ENCODE assay signal across 18 cellular contexts in genomic region chr19:42315024-42315423, GRCh38. TPM values are rescaled to one million over a fixed set of nuclear protein-coding genes. Genes with fewer than 3 reads are reported as not detected.
A peak's percentile ranks its signal among the peaks of the same experiment; 100 is the strongest.
DNase-seq lines count a peak whose midpoint lies in the region; ATAC-seq, FAIRE-seq and TF ChIP-seq lines count a peak whose summit lies in the region.
"Had no signal": no experiment of that assay in that cellular context is flagged by ENCODE, and none has a peak within 500 bp of the region (broad histone marks: within the 10 kb centered on the region; RNA-seq: fewer than 3 reads in every experiment).

No MANE protein-coding gene starts in this region.

- H3K18ac ChIP-seq in H1 (ENCODE audit: extremely low read depth, low read length), result no peak overlapping the region

- H3K14ac ChIP-seq in H1 (ENCODE audit: insufficient read length), result no peak overlapping the region

- no peak overlapping the region for H3K9ac ChIP-seq in H1 (replicated peaks in 1 of 4; ENCODE audit: extremely low read depth in 1 of 4, low read depth in 3 of 4, low read length in 3 of 4)

- no peak for ATAC-seq in activated naive CD8-positive, alpha-beta T cell treated with anti-CD3 and anti-CD28 coated beads, Interleukin-2, amount 50 U/mL, for 24 hours
- ATAC-seq: HepG2 had no signal

- no peaks in the 10 kb centered on the region for H3K79me2 ChIP-seq in H1 (ENCODE audit: control insufficient read depth in 1 of 2, insufficient read depth in 2 of 2, low read length in 2 of 2)

- no peak overlapping the region for H4K91ac ChIP-seq in H1 (replicated peaks; ENCODE audit: insufficient read length, low read length)

- H3K4me1 ChIP-seq in H1 (replicated peaks in 1 of 4; ENCODE audit: control insufficient read depth in 3 of 4, insufficient read depth in 4 of 4, low read length in 3 of 4), result peaks cover 0 to 6% (median 2%) of the 10 kb centered on the region in 4 experiments; a peak in 2 of 7 replicates

- no peak overlapping the region for H3K27ac ChIP-seq in H1 (ENCODE audit: low read depth, low read length)
- H3K27ac ChIP-seq: 22Rv1, A549, C4-2B had no signal

- H3K9me3 Mint-ChIP-seq in activated naive CD8-positive, alpha-beta T cell (ENCODE audit: low read depth), result no peaks in the 10 kb centered on the region
- H3K9me3 Mint-ChIP-seq in activated naive CD8-positive, alpha-beta T cell treated with anti-CD3 and anti-CD28 coated beads, Interleukin-2, amount 50 U/mL, for 24 hours, result no peaks in the 10 kb centered on the region
- H3K9me3 Mint-ChIP-seq in neural crest cell (no peaks in the 10 kb centered on the region), progenitor cell of endocrine pancreas (ENCODE audit: low read depth) (no peaks in the 10 kb centered on the region)
- H3K9me3 Mint-ChIP-seq: H9 had no signal

- no peak overlapping the region for H2BK120ac ChIP-seq in H1 (replicated peaks; ENCODE audit: low read depth, low read length)

- 0 out of 2 replicates have a peak overlapping the region, but pooled peaks have one; percentile 35 for H2BK5ac ChIP-seq in H1 (ENCODE audit: low read depth, low read length)

- peak overlapping the region; percentile 18; the same call in 1 of the 2 replicates for H2BK20ac ChIP-seq in H1 (ENCODE audit: low read length)

- no peak overlapping the region for H3K27ac Mint-ChIP-seq in activated naive CD8-positive, alpha-beta T cell
- H3K27ac Mint-ChIP-seq in activated naive CD8-positive, alpha-beta T cell treated with anti-CD3 and anti-CD28 coated beads, Interleukin-2, amount 50 U/mL, for 24 hours, result no peak overlapping the region
- H3K27ac Mint-ChIP-seq in neural crest cell (ENCODE audit: unreplicated experiment), result no peak overlapping the region
- H3K27ac Mint-ChIP-seq in progenitor cell of endocrine pancreas, result no peak overlapping the region
- H3K27ac Mint-ChIP-seq: CD4-positive, alpha-beta memory T cell; H9 had no signal

- H3K79me1 ChIP-seq in H1 (ENCODE audit: low read depth, low read length), result no peaks in the 10 kb centered on the region

- no peak overlapping the region for H2AK5ac ChIP-seq in H1 (ENCODE audit: low read depth, low read length)

- H3K36me3 ChIP-seq in H1 (ENCODE audit: control insufficient read depth in 2 of 4, insufficient read depth in 4 of 4, low read length in 3 of 4), result no peaks in the 10 kb centered on the region

- H3K9me3 ChIP-seq in H1 (ENCODE audit: insufficient read depth in 2 of 2, low read depth in 1 of 2, low read length in 1 of 2), result no peaks in the 10 kb centered on the region
- H3K9me3 ChIP-seq: A549 had no signal

- FAIRE-seq in H1 (lab: Jason Lieb, UNC), result no peak
- FAIRE-seq: A549, HepG2 had no signal

- H2AFZ ChIP-seq in H1 (ENCODE audit: low read length), result no peak overlapping the region

- H3K4ac ChIP-seq in H1 (replicated peaks; ENCODE audit: insufficient read length, low read depth, low read length), result no peak overlapping the region

- H4K8ac ChIP-seq in H1 (ENCODE audit: extremely low read depth, insufficient read depth, low read length), result no peak overlapping the region

- peaks cover 13% of the 10 kb centered on the region for H3K27me3 Mint-ChIP-seq in activated naive CD8-positive, alpha-beta T cell
- peaks cover 36% of the 10 kb centered on the region for H3K27me3 Mint-ChIP-seq in activated naive CD8-positive, alpha-beta T cell treated with anti-CD3 and anti-CD28 coated beads, Interleukin-2, amount 50 U/mL, for 24 hours
- peaks cover 22% of the 10 kb centered on the region for H3K27me3 Mint-ChIP-seq in neural crest cell (ENCODE audit: low read depth)
- H3K27me3 Mint-ChIP-seq in progenitor cell of endocrine pancreas, result peaks cover 58% of the 10 kb centered on the region

- peak overlapping the region; percentile 51 for H3K4me3 Mint-ChIP-seq in activated naive CD8-positive, alpha-beta T cell
- no peak overlapping the region for H3K4me3 Mint-ChIP-seq in activated naive CD8-positive, alpha-beta T cell treated with anti-CD3 and anti-CD28 coated beads, Interleukin-2, amount 50 U/mL, for 24 hours
- H3K4me3 Mint-ChIP-seq in neural crest cell, result peak overlapping the region; percentile 53
- H3K4me3 Mint-ChIP-seq in progenitor cell of endocrine pancreas (ENCODE audit: low read depth), result no peak overlapping the region

- peaks cover 0 to 20% (median 11%) of the 10 kb centered on the region in 4 experiments; a peak in 5 of 7 replicates for H3K27me3 ChIP-seq in H1 (replicated peaks in 1 of 4; ENCODE audit: control insufficient read depth in 3 of 4, extremely low read depth in 1 of 4, insufficient read depth in 3 of 4, low read length in 3 of 4)

- no peak overlapping the region; a peak in 1 of 4 replicates for H3K4me2 ChIP-seq in H1 (ENCODE audit: insufficient read depth in 1 of 2, low read depth in 2 of 2, low read length in 2 of 2)
- H3K4me2 ChIP-seq: A549 had no signal

- no peak overlapping the region for H3K23ac ChIP-seq in H1 (ENCODE audit: insufficient read length)

- no peak overlapping the region for H4K5ac ChIP-seq in H1 (ENCODE audit: insufficient read length, low read depth, low read length)

- no peak for DNase-seq in activated naive CD8-positive, alpha-beta T cell treated with anti-CD3 and anti-CD28 coated beads, Interleukin-2, amount 50 U/mL, for 24 hours
- DNase-seq in H1 (ENCODE audit: low read depth in 1 of 2, low spot score in 2 of 2) (no peak), neural crest cell (ENCODE audit: low read depth, low spot score) (no peak), ecto neural progenitor cell (ENCODE audit: low spot score) (no peak), progenitor cell of endocrine pancreas (ENCODE audit: low spot score, unreplicated experiment) (no peak), LoVo (ENCODE audit: low spot score) (no peak)
- DNase-seq: AML-193; CD4-positive, alpha-beta memory T cell; DMS153; DMS79; GF-D8; GOT3; H9 had no signal

- no peaks in the 10 kb centered on the region for H4K20me1 ChIP-seq in H1 (replicated peaks in 1 of 2; ENCODE audit: control insufficient read depth in 1 of 2, insufficient read depth in 2 of 2, low read length in 2 of 2)

- no peak for TF ChIP-seq RAD21 in H1 (IDR thresholded peaks at IDR 0.05 in 1 of 2, conservative IDR thresholded peaks at IDR 0.05 in 1 of 2; ENCODE audit: low read depth in 2 of 2, low read length in 2 of 2)

- no peak for TF ChIP-seq CTCF in H1 (IDR thresholded peaks at IDR 0.05; ENCODE audit: control extremely low read depth in 1 of 3, insufficient read depth in 1 of 3, low read depth in 1 of 3, low read length in 3 of 3)
- no peak for TF ChIP-seq CTCF in neural crest cell (conservative IDR thresholded peaks at IDR 0.05)
- no peak for TF ChIP-seq CTCF in progenitor cell of endocrine pancreas (IDR thresholded peaks at IDR 0.05; ENCODE audit: unreplicated experiment)

- H2BK12ac ChIP-seq in H1 (ENCODE audit: low read depth, low read length), result peak overlapping the region; percentile 87; the same call in 1 of the 2 replicates

- peaks cover 6% of the 10 kb centered on the region; the same call in 1 of the 2 replicates for H3K23me2 ChIP-seq in H1 (ENCODE audit: low read depth, low read length)

- 91% methylated on average over 5 of the region's 5 CpGs; no CpG with 5 or more reads in 1 of the 2 experiments for WGBS in H1 (ENCODE audit: extremely low coverage in 1 of 2, insufficient coverage in 1 of 2, insufficient read length in 1 of 2, insufficient replicate concordance in 2 of 2, low coverage in 1 of 2, low lambda C conversion rate in 2 of 2, missing lambda C conversion rate in 1 of 2), 2 experiments

- H3K4me3 ChIP-seq in H1 (ENCODE audit: extremely low read depth in 1 of 4, insufficient read depth in 2 of 4, low read depth in 3 of 4, low read length in 4 of 4), result no peak overlapping the region
- H3K4me3 ChIP-seq: A549 had no signal

- no peak overlapping the region for H3K56ac ChIP-seq in H1 (replicated peaks; ENCODE audit: insufficient read length, low read depth, low read length)

- no peak for TF ChIP-seq POLR2A in H1 (IDR thresholded peaks at IDR 0.05; ENCODE audit: control extremely low read depth in 1 of 2, low read depth in 2 of 2, low read length in 2 of 2)

- H2BK15ac ChIP-seq in H1 (ENCODE audit: low read length), result no peak overlapping the region

- H3K36me3 Mint-ChIP-seq in activated naive CD8-positive, alpha-beta T cell, result no peaks in the 10 kb centered on the region
- no peaks in the 10 kb centered on the region for H3K36me3 Mint-ChIP-seq in activated naive CD8-positive, alpha-beta T cell treated with anti-CD3 and anti-CD28 coated beads, Interleukin-2, amount 50 U/mL, for 24 hours (ENCODE audit: low read depth)
- H3K36me3 Mint-ChIP-seq in neural crest cell (ENCODE audit: low read depth) (no peaks in the 10 kb centered on the region), progenitor cell of endocrine pancreas (ENCODE audit: insufficient read depth) (no peaks in the 10 kb centered on the region)
- H3K36me3 Mint-ChIP-seq: CD4-positive, alpha-beta memory T cell had no signal

- peaks cover 19% of the 10 kb centered on the region for H3K4me1 Mint-ChIP-seq in activated naive CD8-positive, alpha-beta T cell (ENCODE audit: low read depth)
- peaks cover 23% of the 10 kb centered on the region for H3K4me1 Mint-ChIP-seq in activated naive CD8-positive, alpha-beta T cell treated with anti-CD3 and anti-CD28 coated beads, Interleukin-2, amount 50 U/mL, for 24 hours
- H3K4me1 Mint-ChIP-seq in neural crest cell (peaks cover 27% of the 10 kb centered on the region), progenitor cell of endocrine pancreas (ENCODE audit: low read depth) (peaks cover 3% of the 10 kb centered on the region)

- CTCF ChIA-PET in H1 (lab: Charles Lee; ENCODE audit: partially characterized antibody), result interaction anchor here (0.7 to 2.6 kb wide), 4 partner anchors 18 to 106 kb away, joined by 3 to 8 read pairs (median 3); no protein-coding TSS in a partner anchor

- no peak for TF ChIP-seq EP300 in H1 (IDR thresholded peaks at IDR 0.05; ENCODE audit: borderline replicate concordance in 1 of 2, low read depth in 2 of 2, low read length in 2 of 2)

- POLR2A ChIA-PET in H1 (lab: Charles Lee; ENCODE audit: partially characterized antibody), result interaction anchor here (1.1 kb wide), 1 partner anchor 9 kb away, joined by 4 read pairs; no protein-coding TSS in a partner anchor

RNA-seq across cellular contexts. Expression of gene TMEM145, which starts 1.9 kb away (rescaled TPM):
- 4.7 and 5.0 TPM in 2 replicates for total RNA-seq in H1 (2021; fragmentation: NEBNext Ultra II Directional; extraction: Animal tissue kit (Norgen Biotek cat#: 25700))
- polyA plus RNA-seq in H1 (2011; rRNA removed), result 2.3 and 4.5 TPM in 2 replicates
- 2.1 TPM for polyA plus RNA-seq in H1 (2011; cell fraction: cytosol; rRNA removed)
- polyA plus RNA-seq in H1 (2011; cell fraction: nucleus; rRNA removed), result 19.4 TPM
- polyA plus RNA-seq in H1 (2012, experiment 1 of 2), result 7.2 to 10.4 TPM (median 8.4 TPM) in 4 replicates
- polyA plus RNA-seq in H1 (2012, experiment 2 of 2), result 6.6 TPM
- polyA plus RNA-seq in H1 (2013, experiment 1 of 2), result 6.3 TPM
- polyA plus RNA-seq in H1 (2013, experiment 2 of 2), result 5.4 TPM
- 7.5 and 11.1 TPM in 2 replicates for polyA minus RNA-seq in H1 (2011; rRNA and poly(A)+ RNA removed)
- 3.3 TPM for polyA minus RNA-seq in H1 (2011; cell fraction: cytosol; rRNA and poly(A)+ RNA removed)
- 8.0 TPM for polyA minus RNA-seq in H1 (2011; cell fraction: nucleus; rRNA and poly(A)+ RNA removed)
- total RNA-seq in neural crest cell (18.4 and 19.4 TPM in 2 replicates), progenitor cell of endocrine pancreas (1.9 and 2.0 TPM in 2 replicates)
- total RNA-seq: CD4-positive, alpha-beta memory T cell had no signal
- polyA plus RNA-seq: CD4-positive, alpha-beta memory T cell had no signal

RNA-seq across cellular contexts. Expression of gene MEGF8, which starts 10.4 kb away (rescaled TPM):
- total RNA-seq in H1 (2021; fragmentation: NEBNext Ultra II Directional; extraction: Animal tissue kit (Norgen Biotek cat#: 25700)), result 22.3 and 23.7 TPM in 2 replicates
- polyA plus RNA-seq in H1 (2011; rRNA removed), result 13.0 and 22.9 TPM in 2 replicates
- polyA plus RNA-seq in H1 (2011; cell fraction: cytosol; rRNA removed), result 14.4 TPM
- polyA plus RNA-seq in H1 (2011; cell fraction: nucleus; rRNA removed), result 36.3 TPM
- polyA plus RNA-seq in H1 (2012, experiment 1 of 2), result 19.5 to 28.0 TPM (median 24.5 TPM) in 4 replicates
- 17.4 TPM for polyA plus RNA-seq in H1 (2012, experiment 2 of 2)
- 25.0 TPM for polyA plus RNA-seq in H1 (2013, experiment 1 of 2)
- polyA plus RNA-seq in H1 (2013, experiment 2 of 2), result 20.5 TPM
- 12.0 and 12.8 TPM in 2 replicates for polyA minus RNA-seq in H1 (2011; rRNA and poly(A)+ RNA removed)
- 27.8 TPM for polyA minus RNA-seq in H1 (2011; cell fraction: cytosol; rRNA and poly(A)+ RNA removed)
- 24.9 TPM for polyA minus RNA-seq in H1 (2011; cell fraction: nucleus; rRNA and poly(A)+ RNA removed)
- 38.0 and 39.2 TPM in 2 replicates for total RNA-seq in neural crest cell
- 51.9 and 61.7 TPM in 2 replicates for total RNA-seq in progenitor cell of endocrine pancreas

RNA-seq across cellular contexts. Expression of gene PAFAH1B3, which starts 12.6 kb away (rescaled TPM):
- 124 and 132 TPM in 2 replicates for total RNA-seq in H1 (2021; fragmentation: NEBNext Ultra II Directional; extraction: Animal tissue kit (Norgen Biotek cat#: 25700))
- 248 and 294 TPM in 2 replicates for polyA plus RNA-seq in H1 (2011; rRNA removed)
- polyA plus RNA-seq in H1 (2011; cell fraction: cytosol; rRNA removed), result 171 TPM
- polyA plus RNA-seq in H1 (2011; cell fraction: nucleus; rRNA removed), result 201 TPM
- 95.5 to 156 TPM (median 148 TPM) in 4 replicates for polyA plus RNA-seq in H1 (2012, experiment 1 of 2)
- 202 TPM for polyA plus RNA-seq in H1 (2012, experiment 2 of 2)
- 109 TPM for polyA plus RNA-seq in H1 (2013, experiment 1 of 2)
- 108 TPM for polyA plus RNA-seq in H1 (2013, experiment 2 of 2)
- 61.2 and 78.8 TPM in 2 replicates for polyA minus RNA-seq in H1 (2011; rRNA and poly(A)+ RNA removed)
- 60.3 TPM for polyA minus RNA-seq in H1 (2011; cell fraction: cytosol; rRNA and poly(A)+ RNA removed)
- 52.6 TPM for polyA minus RNA-seq in H1 (2011; cell fraction: nucleus; rRNA and poly(A)+ RNA removed)
- total RNA-seq in neural crest cell (166 and 173 TPM in 2 replicates), progenitor cell of endocrine pancreas (144 and 157 TPM in 2 replicates)

RNA-seq across cellular contexts. Expression of gene PRR19, which starts 13.1 kb away (rescaled TPM):
- 6.7 and 7.2 TPM in 2 replicates for total RNA-seq in H1 (2021; fragmentation: NEBNext Ultra II Directional; extraction: Animal tissue kit (Norgen Biotek cat#: 25700))
- polyA plus RNA-seq in H1 (2011; rRNA removed), result 7.5 and 8.9 TPM in 2 replicates
- polyA plus RNA-seq in H1 (2011; cell fraction: cytosol; rRNA removed), result 5.1 TPM
- polyA plus RNA-seq in H1 (2011; cell fraction: nucleus; rRNA removed), result 5.0 TPM
- 4.3 to 7.1 TPM (median 6.5 TPM) in 4 replicates for polyA plus RNA-seq in H1 (2012, experiment 1 of 2)
- polyA plus RNA-seq in H1 (2012, experiment 2 of 2), result 8.1 TPM
- polyA plus RNA-seq in H1 (2013, experiment 1 of 2), result 4.9 TPM
- polyA plus RNA-seq in H1 (2013, experiment 2 of 2), result 4.5 TPM
- 1.9 and 2.0 TPM in 2 replicates for polyA minus RNA-seq in H1 (2011; rRNA and poly(A)+ RNA removed)
- polyA minus RNA-seq in H1 (2011; cell fraction: cytosol; rRNA and poly(A)+ RNA removed), result 4.7 TPM
- 2.0 TPM for polyA minus RNA-seq in H1 (2011; cell fraction: nucleus; rRNA and poly(A)+ RNA removed)
- 2.2 and 2.8 TPM in 2 replicates for total RNA-seq in neural crest cell
- 3.2 and 3.4 TPM in 2 replicates for total RNA-seq in progenitor cell of endocrine pancreas

RNA-seq across cellular contexts. Expression of gene CIC, which starts 46.0 kb away (rescaled TPM):
- 43.6 and 48.4 TPM in 2 replicates for total RNA-seq in H1 (2021; fragmentation: NEBNext Ultra II Directional; extraction: Animal tissue kit (Norgen Biotek cat#: 25700))
- polyA plus RNA-seq in H1 (2011; rRNA removed), result 13.2 and 23.1 TPM in 2 replicates
- polyA plus RNA-seq in H1 (2011; cell fraction: cytosol; rRNA removed), result 12.9 TPM
- 85.4 TPM for polyA plus RNA-seq in H1 (2011; cell fraction: nucleus; rRNA removed)
- 26.5 to 45.2 TPM (median 39.7 TPM) in 4 replicates for polyA plus RNA-seq in H1 (2012, experiment 1 of 2)
- 24.2 TPM for polyA plus RNA-seq in H1 (2012, experiment 2 of 2)
- 28.3 TPM for polyA plus RNA-seq in H1 (2013, experiment 1 of 2)
- polyA plus RNA-seq in H1 (2013, experiment 2 of 2), result 27.0 TPM
- polyA minus RNA-seq in H1 (2011; rRNA and poly(A)+ RNA removed), result 3.7 and 5.1 TPM in 2 replicates
- 18.2 TPM for polyA minus RNA-seq in H1 (2011; cell fraction: cytosol; rRNA and poly(A)+ RNA removed)
- 17.1 TPM for polyA minus RNA-seq in H1 (2011; cell fraction: nucleus; rRNA and poly(A)+ RNA removed)
- total RNA-seq in neural crest cell (91.6 and 93.4 TPM in 2 replicates), progenitor cell of endocrine pancreas (86.0 and 87.2 TPM in 2 replicates)

Comparison
In these comparisons a context has a peak if more than half of its experiments do, and no peak if none do; other contexts are left out.
1. H3K4me3 Mint-ChIP-seq: peak in activated naive CD8-positive, alpha-beta T cell (single experiment) and neural crest cell (single experiment); none in activated naive CD8-positive, alpha-beta T cell treated with anti-CD3 and anti-CD28 coated beads, Interleukin-2, amount 50 U/mL, for 24 hours (single experiment) and progenitor cell of endocrine pancreas (single experiment).